ENCODE assay signal across 17 cellular contexts in the genomic region with DNA sequence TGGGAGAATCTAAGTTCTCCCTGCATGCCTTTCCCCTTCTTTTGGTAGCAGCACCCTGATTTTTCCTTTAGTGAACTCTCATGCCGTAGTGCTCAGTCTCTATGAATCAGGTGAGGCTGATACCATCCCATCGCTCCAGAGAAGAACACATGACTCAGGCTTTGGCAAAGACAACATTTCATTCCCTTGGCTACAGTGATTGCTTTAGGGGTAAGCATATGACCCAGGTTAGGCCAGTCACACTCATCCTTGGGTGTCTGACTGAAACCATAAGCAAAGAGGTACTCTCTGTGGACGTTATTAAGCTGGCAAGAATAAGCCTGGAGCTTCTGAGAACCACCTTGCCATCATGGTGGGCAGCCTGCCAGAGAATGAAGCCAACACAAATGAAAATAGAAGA.
DNase-seq lines count a peak whose midpoint lies in the region; ATAC-seq and TF ChIP-seq lines count a peak whose summit lies in the region.
"Had no signal": no experiment of that assay in that cellular context is flagged by ENCODE, and none has a peak within 500 bp of the region (broad histone marks: within the 10 kb centered on the region; RNA-seq: fewer than 3 reads in every experiment).

No MANE protein-coding gene starts in this region.

- no peak overlapping the region for H4K8ac ChIP-seq in neuronal stem cell (ENCODE audit: low read depth, low read length)

- H2BK120ac ChIP-seq in neuronal stem cell (ENCODE audit: low read depth, low read length), result no peak overlapping the region

- H3K9me3 Mint-ChIP-seq in chondrocyte (ENCODE audit: low read depth), result no peaks in the 10 kb centered on the region
- H3K9me3 Mint-ChIP-seq: memory B cell had no signal

- H3K27me3 ChIP-seq in ACC112 (ENCODE audit: insufficient read depth, low read length), result peaks cover 3% of the 10 kb centered on the region; the same call in 1 of the 2 replicates
- H3K27me3 ChIP-seq in neuronal stem cell (ENCODE audit: control insufficient read depth in 3 of 3, insufficient read depth in 3 of 3, low read depth in 1 of 3, low read length in 3 of 3), result no peaks in the 10 kb centered on the region

- H3K14ac ChIP-seq in neuronal stem cell (ENCODE audit: low read length), result no peak overlapping the region

- H3K23ac ChIP-seq in neuronal stem cell (ENCODE audit: low read depth, low read length, poor library complexity), result no peak overlapping the region

- no peak overlapping the region for H3K9ac ChIP-seq in neuronal stem cell (ENCODE audit: low read depth, low read length, poor library complexity)

- peaks cover 17% of the 10 kb centered on the region for H3K4me1 ChIP-seq in ACC112 (ENCODE audit: control insufficient read depth, insufficient read depth, low read length, unreplicated experiment)
- no peaks in the 10 kb centered on the region for H3K4me1 ChIP-seq in neuronal stem cell (ENCODE audit: control insufficient read depth in 2 of 2, insufficient read depth in 1 of 2, low read depth in 1 of 2, low read length in 2 of 2)

- TF ChIP-seq CTCF in chondrocyte (IDR thresholded peaks at IDR 0.05), result no peak

- no peak overlapping the region for H4K91ac ChIP-seq in neuronal stem cell (ENCODE audit: low read depth, low read length, poor library complexity)

- H3K4me1 Mint-ChIP-seq in chondrocyte (ENCODE audit: low read depth), result peaks cover 21% of the 10 kb centered on the region

- H3K4me2 ChIP-seq in neuronal stem cell (ENCODE audit: insufficient read depth, low read length, poor library complexity, severe bottlenecking), result no peak overlapping the region

- WGBS in neuronal stem cell (ENCODE audit: extremely low coverage in 2 of 2, insufficient read length in 2 of 2, insufficient replicate concordance in 1 of 2), 2 donors, result no CpG with 5 or more reads among the region's 3 CpGs

- H3K9me3 ChIP-seq in neuronal stem cell (replicated peaks in 1 of 2; ENCODE audit: control insufficient read depth in 2 of 2, insufficient read depth in 1 of 2, low read depth in 1 of 2, low read length in 2 of 2), result no peaks in the 10 kb centered on the region

- no peak overlapping the region for H2BK15ac ChIP-seq in neuronal stem cell (ENCODE audit: low read length)

- ATAC-seq in GM18870 (IDR thresholded peaks at IDR 0.05; ENCODE audit: unreplicated experiment) (no peak), GM18519 (IDR thresholded peaks at IDR 0.05; ENCODE audit: low FRiP score, unreplicated experiment) (no peak)
- ATAC-seq: Panc1 had no signal

- no peaks in the 10 kb centered on the region for H3K79me1 ChIP-seq in neuronal stem cell (ENCODE audit: low read depth, low read length)

- no peaks in the 10 kb centered on the region for H3K36me3 Mint-ChIP-seq in chondrocyte (ENCODE audit: low read depth)
- H3K36me3 Mint-ChIP-seq: memory B cell had no signal

- H3K4me3 ChIP-seq in ACC112 (ENCODE audit: low read depth, low read length), result no peak overlapping the region
- H3K4me3 ChIP-seq in neuronal stem cell (ENCODE audit: low read length in 2 of 2), result no peak overlapping the region
- H3K4me3 ChIP-seq: coronary artery had no signal

- no peak overlapping the region for H3K4me3 Mint-ChIP-seq in chondrocyte (ENCODE audit: unreplicated experiment)
- H3K4me3 Mint-ChIP-seq: memory B cell had no signal

- no peak overlapping the region for H2BK12ac ChIP-seq in neuronal stem cell (ENCODE audit: low read length)

- H3K79me2 ChIP-seq in ACC112 (ENCODE audit: control insufficient read depth, insufficient read depth, low read length, unreplicated experiment), result no peaks in the 10 kb centered on the region

- no peak overlapping the region for H2BK5ac ChIP-seq in neuronal stem cell (ENCODE audit: low read length)

- H3K36me3 ChIP-seq in ACC112 (ENCODE audit: insufficient read depth, low read length), result no peaks in the 10 kb centered on the region
- H3K36me3 ChIP-seq in neuronal stem cell (replicated peaks in 1 of 2; ENCODE audit: control insufficient read depth in 2 of 2, insufficient read depth in 2 of 2, low read length in 2 of 2), result no peaks in the 10 kb centered on the region

- H3K27ac Mint-ChIP-seq in chondrocyte (ENCODE audit: unreplicated experiment), result peak overlapping the region; percentile 82
- H3K27ac Mint-ChIP-seq: memory B cell had no signal

- no peak overlapping the region for H3K18ac ChIP-seq in neuronal stem cell (ENCODE audit: low read length)

- H3K27ac ChIP-seq in ACC112 (ENCODE audit: low read depth, low read length) (peak overlapping the region; percentile 50), neuronal stem cell (replicated peaks; ENCODE audit: low read length) (no peak overlapping the region)

- DNase-seq in M059J (ENCODE audit: low read depth) (peak; percentile 15), chondrocyte (ENCODE audit: low spot score) (no peak), kidney tubule cell (ENCODE audit: low spot score) (peak; percentile 87), neuronal stem cell (ENCODE audit: low spot score) (no peak), HCEC 1CT (no peak)
- DNase-seq: activated CD4-positive, alpha-beta T cell treated with anti-CD3 and anti-CD28 coated beads for 4 hours; KBM-7; NCI-H1436; NCI-H524; stimulated activated CD4-positive, alpha-beta T cell treated with anti-CD3 and anti-CD28 coated beads, Interleukin-12 subunit alpha, Interleukin-12 subunit beta, amount 100 ng/mL, for 4 hours; T-helper 2 cell had no signal

- no peaks in the 10 kb centered on the region for H3K27me3 Mint-ChIP-seq in chondrocyte (ENCODE audit: low read depth)
- H3K27me3 Mint-ChIP-seq: memory B cell had no signal

- H2AFZ ChIP-seq in ACC112 (ENCODE audit: low read length, unreplicated experiment) (no peak overlapping the region), neuronal stem cell (ENCODE audit: low read length) (no peak overlapping the region)

- H3K4ac ChIP-seq in neuronal stem cell (ENCODE audit: low read length), result no peak overlapping the region

- H2AK5ac ChIP-seq in neuronal stem cell (ENCODE audit: low read depth, low read length), result no peak overlapping the region

Comparison
In these comparisons a context has a peak if more than half of its experiments do, and no peak if none do; other contexts are left out.
1. DNase-seq: peak in M059J (single experiment) and kidney tubule cell (single experiment); none in chondrocyte (single experiment), neuronal stem cell (single experiment) and HCEC 1CT (single experiment).